Comparison of ENCODE assay signal across 1 cellular context in the genomic region with DNA sequence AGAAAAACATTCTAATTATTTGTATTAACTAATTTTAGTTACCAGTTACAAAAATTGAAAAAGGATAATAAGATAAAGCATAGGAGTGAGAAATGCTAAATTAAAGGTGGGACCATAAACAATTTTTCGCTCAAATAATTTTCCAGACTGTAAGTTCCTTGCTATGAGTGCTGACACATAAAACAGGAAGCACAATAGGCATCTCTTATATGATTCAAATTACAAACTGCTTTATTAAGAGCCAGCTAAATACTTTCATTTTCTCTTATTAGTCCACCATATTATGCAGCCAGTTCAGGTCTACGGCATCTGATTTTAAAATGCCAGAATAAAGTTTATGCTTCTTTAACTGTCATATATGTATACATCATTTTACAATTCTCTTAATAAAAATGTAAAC.
TF ChIP-seq lines count a peak whose summit lies in the region.

No MANE protein-coding gene starts in this region.

TF ChIP-seq in IMR-90, 13 proteins besides CTCF, POLR2A, EP300 and RAD21:
- TF ChIP-seq, protein P1, sequence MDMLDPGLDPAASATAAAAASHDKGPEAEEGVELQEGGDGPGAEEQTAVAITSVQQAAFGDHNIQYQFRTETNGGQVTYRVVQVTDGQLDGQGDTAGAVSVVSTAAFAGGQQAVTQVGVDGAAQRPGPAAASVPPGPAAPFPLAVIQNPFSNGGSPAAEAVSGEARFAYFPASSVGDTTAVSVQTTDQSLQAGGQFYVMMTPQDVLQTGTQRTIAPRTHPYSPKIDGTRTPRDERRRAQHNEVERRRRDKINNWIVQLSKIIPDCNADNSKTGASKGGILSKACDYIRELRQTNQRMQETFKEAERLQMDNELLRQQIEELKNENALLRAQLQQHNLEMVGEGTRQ (IDR thresholded peaks at IDR 0.05; ENCODE audit: low read depth, low read length) = no peak
